ENCODE assay signal across 16 cellular contexts in genomic region chr15:88900309-88900981, GRCh38. TPM values are rescaled to one million over a fixed set of nuclear protein-coding genes. Genes with fewer than 3 reads are reported as not detected.
A peak's percentile ranks its signal among the peaks of the same experiment; 100 is the strongest.
DNase-seq lines count a peak whose midpoint lies in the region; ATAC-seq and TF ChIP-seq lines count a peak whose summit lies in the region.
"Had no signal": no experiment of that assay in that cellular context is flagged by ENCODE, and none has a peak within 500 bp of the region (broad histone marks: within the 10 kb centered on the region; RNA-seq: fewer than 3 reads in every experiment).

No MANE protein-coding gene starts in this region.

- CTCF ChIA-PET in MCF 10A (lab: Yijun Ruan, JAX), result interaction anchor here (0.6 to 0.9 kb wide), 4 partner anchors 28 to 242 kb away, joined by 3 to 4 read pairs (median 4); no protein-coding TSS in a partner anchor

- no peak for DNase-seq in MCF 10A (ENCODE audit: unreplicated experiment)
- no peak for DNase-seq in breast epithelium (ENCODE audit: low spot score in 2 of 2)
- DNase-seq in SW 1271 (lab: John Stamatoyannopoulos, UW), result peak; percentile 28 to 66
- peak; percentile 53 for DNase-seq in fibroblast of villous mesenchyme (ENCODE audit: low read depth)
- DNase-seq in thoracic aorta (ENCODE audit: low spot score), result no peak
- DNase-seq in GDM1 (lab: John Stamatoyannopoulos, UW), result no peak
- no peak for DNase-seq in NOMO-1 treated with DMSO at 0.1 percent for 48 hours (lab: John Stamatoyannopoulos, UW; ENCODE audit: unreplicated experiment)
- DNase-seq: activated CD8-positive, alpha-beta memory T cell treated with anti-CD3 and anti-CD28 coated beads, Interleukin-2, amount 50 U/mL, for 4 hours; NCI-H1105 treated with DMSO at 0.1 percent for 48 hours; NCI-H774; T-helper 9 cell had no signal

- H3K9me3 ChIP-seq in breast epithelium, result no peaks in the 10 kb centered on the region
- no peaks in the 10 kb centered on the region for H3K9me3 ChIP-seq in thoracic aorta

- H3K27ac ChIP-seq in breast epithelium (peak overlapping the region in 1 of 2 donors; percentile 48), thoracic aorta (peak overlapping the region; percentile 47 to 98)
- H3K27ac ChIP-seq: HL-60 had no signal

- POLR2A ChIA-PET in MCF 10A (lab: Yijun Ruan, JAX), result interaction anchor here (0.7 to 1.0 kb wide), 3 partner anchors 11 to 241 kb away, joined by 3 to 5 read pairs (median 3); no protein-coding TSS in a partner anchor

- intact Hi-C loops in MCF 10A (cut with micrococcal nuclease), result no loop called here
- intact Hi-C loops in breast epithelium (cut with DNase I; ENCODE audit: low total_unique reads), result loop anchor here (10.0 kb wide), 1 partner anchor 264 kb away; no protein-coding TSS in a partner anchor

- H3K4me1 ChIP-seq in breast epithelium, result peaks cover 4 to 16% of the 10 kb centered on the region in 2 donors
- H3K4me1 ChIP-seq in thoracic aorta (ENCODE audit: control insufficient read depth in 1 of 2, low read depth in 2 of 2), result peaks cover 34 to 96% of the 10 kb centered on the region in 2 donors

- H3K27me3 ChIP-seq in breast epithelium, result no peaks in the 10 kb centered on the region
- H3K27me3 ChIP-seq in thoracic aorta (replicated peaks; ENCODE audit: insufficient read depth), result no peaks in the 10 kb centered on the region

- no peak overlapping the region for H3K4me3 Mint-ChIP-seq in MCF 10A (ENCODE audit: unreplicated experiment)
- H3K4me3 Mint-ChIP-seq: B cell; nephron; stimulated activated effector memory CD8-positive, alpha-beta T cell treated with anti-CD3 and anti-CD28 coated beads, Interleukin-12 subunit alpha, Interleukin-12 subunit beta, amount 100 ng/mL, for 72 hours had no signal

- no peak for TF ChIP-seq CTCF in MCF 10A (IDR thresholded peaks at IDR 0.05; ENCODE audit: unreplicated experiment)
- TF ChIP-seq CTCF in breast epithelium (IDR thresholded peaks at IDR 0.05), result no peak
- TF ChIP-seq CTCF in fibroblast of villous mesenchyme (IDR thresholded peaks at IDR 0.05; ENCODE audit: insufficient read depth, low read depth, low read length), result no peak
- TF ChIP-seq CTCF in thoracic aorta (IDR thresholded peaks at IDR 0.05), result no peak

- no peaks in the 10 kb centered on the region for H3K27me3 Mint-ChIP-seq in MCF 10A (ENCODE audit: insufficient read depth, unreplicated experiment)

- H3K36me3 Mint-ChIP-seq in MCF 10A (ENCODE audit: insufficient read depth, unreplicated experiment), result peaks cover 81% of the 10 kb centered on the region

- H3K4me3 ChIP-seq in breast epithelium (no peak overlapping the region), fibroblast of villous mesenchyme (ENCODE audit: low read depth, low read length) (no peak overlapping the region), thoracic aorta (no peak overlapping the region)

- H3K36me3 ChIP-seq in breast epithelium (no peaks in the 10 kb centered on the region), thoracic aorta (peaks cover 43% of the 10 kb centered on the region)

- no peaks in the 10 kb centered on the region for H3K9me3 Mint-ChIP-seq in MCF 10A (ENCODE audit: unreplicated experiment)
- H3K9me3 Mint-ChIP-seq: nephron; stimulated activated effector memory CD8-positive, alpha-beta T cell treated with anti-CD3 and anti-CD28 coated beads, Interleukin-12 subunit alpha, Interleukin-12 subunit beta, amount 100 ng/mL, for 72 hours had no signal

- peak overlapping the region; percentile 1 for H3K27ac Mint-ChIP-seq in MCF 10A (ENCODE audit: low read depth, unreplicated experiment)
- H3K27ac Mint-ChIP-seq: B cell; nephron; stimulated activated effector memory CD8-positive, alpha-beta T cell treated with anti-CD3 and anti-CD28 coated beads, Interleukin-12 subunit alpha, Interleukin-12 subunit beta, amount 100 ng/mL, for 72 hours had no signal

- TF ChIP-seq POLR2A in breast epithelium (IDR thresholded peaks at IDR 0.05) (no peak), GM18505 (IDR thresholded peaks at IDR 0.05; ENCODE audit: borderline replicate concordance, extremely low read depth, insufficient read depth, insufficient read length) (no peak)

- H3K4me1 Mint-ChIP-seq in MCF 10A (ENCODE audit: insufficient read depth, unreplicated experiment), result peaks cover 26% of the 10 kb centered on the region

- ATAC-seq in thoracic aorta (ENCODE audit: insufficient number of reproducible peaks, low FRiP score, low read depth), result no peak
- ATAC-seq in GM18505 (IDR thresholded peaks at IDR 0.05; ENCODE audit: unreplicated experiment), result no peak
- ATAC-seq: stimulated activated effector memory CD8-positive, alpha-beta T cell treated with anti-CD3 and anti-CD28 coated beads, Interleukin-12 subunit alpha, Interleukin-12 subunit beta, amount 100 ng/mL, for 72 hours had no signal

- BruUV-seq in MCF 10A (replicated peaks; lab: Mats Ljungman, UMichigan), result no TSS peak

RNA-seq across cellular contexts. Expression of gene HAPLN3, which starts 5.1 kb away (rescaled TPM):
- total RNA-seq in MCF 10A (2022) (4.1 and 5.0 TPM in 2 replicates), breast epithelium (10 to 100 TPM in 2 of 3 donors, 1 to 10 TPM in 1; 3.4 to 24.6 (median 11.1) TPM), fibroblast of villous mesenchyme (5.2 and 8.1 TPM in 2 replicates), thoracic aorta (100 to 1,000 TPM; 111 to 173 TPM)

RNA-seq across cellular contexts. Expression of gene MFGE8, which starts 12.7 kb away (rescaled TPM):
- total RNA-seq in MCF 10A (2022) (207 and 254 TPM in 2 replicates), breast epithelium (100 to 1,000 TPM; 226 to 457 (median 311) TPM), fibroblast of villous mesenchyme (158 and 168 TPM in 2 replicates), thoracic aorta (1,000 to 10,000 TPM; 1,687 to 3,053 TPM)

Comparison
In these comparisons a context has a peak if more than half of its experiments do, and no peak if none do; other contexts are left out.
1. DNase-seq: peak in SW 1271 (2 of 2) and fibroblast of villous mesenchyme (single experiment); none in MCF 10A (single experiment), breast epithelium (0 of 2), thoracic aorta (single experiment), GDM1 (single experiment) and NOMO-1 treated with DMSO at 0.1 percent for 48 hours (single experiment).
2. RNA of gene HAPLN3, which starts 5.1 kb away (total RNA-seq): 111 to 173 TPM in thoracic aorta; 3.4 to 24.6 TPM in breast epithelium, 5.2 to 8.1 TPM in fibroblast of villous mesenchyme and 4.1 to 5.0 TPM in MCF 10A; every median in the first group is over 4 times any median in the second.